Comparison of ENCODE assay signal across 28 cellular contexts in the genomic region with DNA sequence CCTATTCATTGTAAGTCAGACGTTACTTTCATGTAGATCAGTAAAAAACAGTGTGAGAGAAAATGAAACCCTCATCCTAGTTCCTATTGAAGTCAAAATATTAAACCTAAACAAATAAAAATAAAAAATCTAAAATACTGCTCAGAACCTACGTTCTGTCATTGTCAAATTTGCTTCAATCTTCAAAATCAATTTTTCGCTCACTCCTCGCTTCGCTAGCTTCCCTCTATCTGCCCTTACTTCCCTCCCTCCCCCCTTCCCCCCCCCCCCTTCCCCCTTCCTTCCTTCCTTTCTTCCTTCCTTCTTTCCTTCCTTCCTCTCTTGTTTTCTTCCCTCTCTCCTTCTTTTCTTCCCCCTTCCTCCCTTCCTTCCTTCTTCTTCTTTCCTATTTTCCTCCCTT.
A peak's percentile ranks its signal among the peaks of the same experiment; 100 is the strongest.
DNase-seq lines count a peak whose midpoint lies in the region; ATAC-seq, FAIRE-seq and TF ChIP-seq lines count a peak whose summit lies in the region.
"Had no signal": no experiment of that assay in that cellular context is flagged by ENCODE, and none has a peak within 500 bp of the region (broad histone marks: within the 10 kb centered on the region; RNA-seq: fewer than 3 reads in every experiment).

No MANE protein-coding gene starts in this region.

- TF ChIP-seq POLR2A in HepG2 (IDR thresholded peaks at IDR 0.05; ENCODE audit: insufficient read depth in 1 of 2, low read depth in 2 of 2, low read length in 2 of 2) (no peak), right lobe of liver (IDR thresholded peaks at IDR 0.05) (no peak)

- H3K79me2 ChIP-seq in HepG2 (ENCODE audit: insufficient read depth, low read length) = no peaks in the 10 kb centered on the region

- H3K27ac ChIP-seq in HepG2 (ENCODE audit: extremely low read length, insufficient read depth, low read length) = no peak overlapping the region
- no peak overlapping the region for H3K27ac ChIP-seq in right lobe of liver
- H3K27ac ChIP-seq: 22Rv1; A549; BLaER1; BLaER1 treated with 17β-estradiol and CSF1 and Interleukin-3, amounts not matched to agents 10 nM and 100 nM; C4-2B had no signal

- no peak overlapping the region for H3K4me3 ChIP-seq in HepG2 (replicated peaks in 1 of 3; ENCODE audit: insufficient read depth in 1 of 3, low read depth in 2 of 3, low read length in 3 of 3)
- H3K4me3 ChIP-seq in right lobe of liver = no peak overlapping the region
- H3K4me3 ChIP-seq: A549; BLaER1; BLaER1 treated with 17β-estradiol and CSF1 and Interleukin-3, amounts not matched to agents 10 nM and 100 nM had no signal

- POLR2A ChIA-PET in HepG2 (lab: Yijun Ruan, JAX) = no interaction called here

- no TSS peak for BruUV-seq in HepG2 (replicated peaks; lab: Mats Ljungman, UMichigan)

- H3K9me3 ChIP-seq in HepG2 (ENCODE audit: low read length) (no peaks in the 10 kb centered on the region), right lobe of liver (no peaks in the 10 kb centered on the region)
- H3K9me3 ChIP-seq: A549; BE2C; BLaER1; BLaER1 treated with 17β-estradiol and CSF1 and Interleukin-3, amounts not matched to agents 10 nM and 100 nM had no signal

- in situ Hi-C loops in HepG2 (cut with HindIII; ENCODE audit: extremely low pct_ligation_motif_present, low pct_unique_long_range_greater_than_20kb) = no loop called here

- ATAC-seq in HepG2 (no peak), right lobe of liver (no peak)
- ATAC-seq: A549; CD8-positive, alpha-beta T cell had no signal

- TF ChIP-seq RAD21 in HepG2 (CRISPR knock-in tag; IDR thresholded peaks at IDR 0.05) = no peak

- 24% methylated on average over 5 of the region's 5 CpGs for WGBS in HepG2 (ENCODE audit: low lambda C conversion rate)
- 64% methylated on average over 5 of the region's 5 CpGs for WGBS in right lobe of liver (ENCODE audit: insufficient coverage, low coverage, low lambda C conversion rate, missing lambda C conversion rate)

- no peaks in the 10 kb centered on the region for H3K27me3 ChIP-seq in HepG2 (ENCODE audit: control insufficient read depth in 1 of 2, insufficient read depth in 2 of 2, low read length in 2 of 2)
- no peaks in the 10 kb centered on the region for H3K27me3 ChIP-seq in right lobe of liver
- H3K27me3 ChIP-seq: BE2C; BLaER1; BLaER1 treated with 17β-estradiol and CSF1 and Interleukin-3, amounts not matched to agents 10 nM and 100 nM had no signal

- CTCF ChIA-PET in HepG2 (lab: Yijun Ruan, JAX; ENCODE audit: low intra/inter-chr PET ratio, low total read pairs) = no interaction called here

- H3K4me2 ChIP-seq in HepG2 (ENCODE audit: low read depth, low read length) = no peak overlapping the region
- H3K4me2 ChIP-seq: A549; BLaER1; BLaER1 treated with 17β-estradiol and CSF1 and Interleukin-3, amounts not matched to agents 10 nM and 100 nM had no signal

- DNase-seq in HepG2 (ENCODE audit: low spot score) = no peak
- no peak for DNase-seq in right lobe of liver
- DNase-seq: 8988T; ACHN; AML-193; BE2C; C1 segment of cervical spinal cord; Caco-2; Calu3; CD4-positive, alpha-beta memory T cell; CD4-positive, alpha-beta T cell; CD4-positive, CD25-positive, alpha-beta regulatory T cell; CD8-positive, alpha-beta memory T cell; CD8-positive, alpha-beta T cell; DMS 273 treated with DMSO at 0.1 percent for 48 hours; DMS153; DMS53; DMS79; DMS79 treated with DMSO at 0.1 percent for 48 hours; DND-41; EL had no signal

- H3K4me1 ChIP-seq in HepG2 (ENCODE audit: insufficient read depth, low read length) = no peaks in the 10 kb centered on the region
- no peaks in the 10 kb centered on the region for H3K4me1 ChIP-seq in right lobe of liver
- H3K4me1 ChIP-seq: A549; BE2C; BLaER1; BLaER1 treated with 17β-estradiol and CSF1 and Interleukin-3, amounts not matched to agents 10 nM and 100 nM; Caco-2 had no signal

- H3K36me3 ChIP-seq in HepG2 (replicated peaks in 1 of 2; ENCODE audit: control insufficient read depth in 1 of 2, insufficient read depth in 2 of 2, low read length in 2 of 2) = no peaks in the 10 kb centered on the region
- H3K36me3 ChIP-seq in right lobe of liver = no peaks in the 10 kb centered on the region
- H3K36me3 ChIP-seq: BE2C; BLaER1; BLaER1 treated with 17β-estradiol and CSF1 and Interleukin-3, amounts not matched to agents 10 nM and 100 nM had no signal

- no peaks in the 10 kb centered on the region for H4K20me1 ChIP-seq in HepG2 (ENCODE audit: insufficient read depth, low read length)
- H4K20me1 ChIP-seq: BLaER1; BLaER1 treated with 17β-estradiol and CSF1 and Interleukin-3, amounts not matched to agents 10 nM and 100 nM had no signal

- no peak for FAIRE-seq in HepG2 (lab: Jason Lieb, UNC)
- FAIRE-seq: A204.1, A549, D721Med had no signal

- H2AFZ ChIP-seq in HepG2 (ENCODE audit: low read length) = no peak overlapping the region

- intact Hi-C loops in HepG2 (cut with micrococcal nuclease; ENCODE audit: unreplicated experiment) = no loop called here
- intact Hi-C loops in right lobe of liver (cut with DNase I) = no loop called here

- TF ChIP-seq EP300 in HepG2 (IDR thresholded peaks at IDR 0.05; ENCODE audit: low read depth in 2 of 2, low read length in 2 of 2) (no peak), HepG2 (CRISPR knock-in tag; IDR thresholded peaks at IDR 0.05; ENCODE audit: borderline replicate concordance) (no peak)

- H3K9ac ChIP-seq in HepG2 (ENCODE audit: insufficient read depth, low read depth, low read length) = no peak overlapping the region
- H3K9ac ChIP-seq: BLaER1; BLaER1 treated with 17β-estradiol and CSF1 and Interleukin-3, amounts not matched to agents 10 nM and 100 nM had no signal

- no peak for TF ChIP-seq CTCF in HepG2 (CRISPR knock-in tag; IDR thresholded peaks at IDR 0.05)
- no peak for TF ChIP-seq CTCF in right lobe of liver (IDR thresholded peaks at IDR 0.05)

TF ChIP-seq in HepG2, 621 proteins besides CTCF, POLR2A, EP300 and RAD21:
- TF ChIP-seq SIN3B (IDR thresholded peaks at IDR 0.05; ENCODE audit: low read length) (no peak), HNRNPK (IDR thresholded peaks at IDR 0.05; ENCODE audit: low read depth, low read length, poor library complexity, severe bottlenecking) (peak; percentile 92)
